Comparison of ENCODE assay signal across 1 cellular context in genomic region chr15:41603411-41603935, GRCh38.
TF ChIP-seq lines count a peak whose summit lies in the region.

No MANE protein-coding gene starts in this region.

TF ChIP-seq in IMR-90, 13 proteins besides CTCF, POLR2A, EP300 and RAD21:
- TF ChIP-seq CHD1 (IDR thresholded peaks at IDR 0.05; ENCODE audit: low read depth, low read length) (no peak), USF2 (IDR thresholded peaks at IDR 0.05; ENCODE audit: low read depth, low read length) (no peak), NFE2L2 (IDR thresholded peaks at IDR 0.05; ENCODE audit: low read depth, low read length) (no peak), CEBPB (IDR thresholded peaks at IDR 0.05; ENCODE audit: low read depth, low read length) (no peak), MAFK (IDR thresholded peaks at IDR 0.05; ENCODE audit: low read depth, low read length) (no peak), ELK1 (IDR thresholded peaks at IDR 0.05; ENCODE audit: borderline replicate concordance, low read depth, low read length) (no peak), BHLHE40 (IDR thresholded peaks at IDR 0.05; ENCODE audit: low read depth, low read length) (no peak), SMC3 (IDR thresholded peaks at IDR 0.05; ENCODE audit: low read depth, low read length) (no peak), MXI1 (IDR thresholded peaks at IDR 0.05; ENCODE audit: borderline replicate concordance, low read depth, low read length) (no peak), FOS (IDR thresholded peaks at IDR 0.05; ENCODE audit: low read depth, low read length) (no peak), RCOR1 (IDR thresholded peaks at IDR 0.05; ENCODE audit: insufficient replicate concordance, low read length) (no peak), RFX5 (IDR thresholded peaks at IDR 0.05; ENCODE audit: low read depth, low read length) (no peak), MAZ (IDR thresholded peaks at IDR 0.05; ENCODE audit: borderline replicate concordance, low read depth, low read length) (no peak)
